ENCODE assay signal across 19 cellular contexts in the genomic region with DNA sequence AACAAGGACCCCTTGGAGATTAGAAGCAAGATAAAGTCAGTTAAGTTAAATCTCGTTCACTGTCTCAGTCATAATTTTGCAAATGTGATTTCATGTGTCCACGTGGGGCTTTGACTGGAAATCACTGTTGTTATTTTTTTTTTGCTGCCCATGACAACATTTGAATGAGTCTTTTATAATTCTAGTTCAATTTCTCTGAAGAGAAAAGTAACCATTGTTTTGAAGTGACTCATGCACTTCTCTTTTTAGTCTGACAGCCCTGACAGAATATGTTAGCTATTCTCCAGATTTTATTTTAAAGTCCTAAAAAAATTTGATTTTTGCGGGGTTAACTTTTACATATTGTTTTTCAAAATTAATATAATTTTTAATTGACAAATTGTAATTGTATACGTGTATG. TPM values are rescaled to one million over a fixed set of nuclear protein-coding genes. Genes with fewer than 3 reads are reported as not detected.
DNase-seq lines count a peak whose midpoint lies in the region; ATAC-seq and TF ChIP-seq lines count a peak whose summit lies in the region.
"Had no signal": no experiment of that assay in that cellular context is flagged by ENCODE, and none has a peak within 500 bp of the region (broad histone marks: within the 10 kb centered on the region; RNA-seq: fewer than 3 reads in every experiment).

No MANE protein-coding gene starts in this region.

- no peaks in the 10 kb centered on the region for H3F3A ChIP-seq in PC-3 (ENCODE audit: low read length, unreplicated experiment)

- peaks cover 27% of the 10 kb centered on the region for H3K4me1 ChIP-seq in PC-3 (ENCODE audit: insufficient read depth, low read length)
- H3K4me1 ChIP-seq: BE2C had no signal

- no peaks in the 10 kb centered on the region for H3K9me3 ChIP-seq in PC-3 (ENCODE audit: low read length)
- H3K9me3 ChIP-seq: BE2C had no signal

- DNase-seq in HFFc6 (peak; percentile 27), PC-3 (peak; percentile 77), fibroblast of the aortic adventitia (ENCODE audit: low read depth) (peak; percentile 17), substantia nigra (lab: John Stamatoyannopoulos, UW) (no peak), NCI-H2196 treated with DMSO at 0.1 percent for 48 hours (lab: John Stamatoyannopoulos, UW; ENCODE audit: unreplicated experiment) (no peak), NCI-H748 (lab: John Stamatoyannopoulos, UW; ENCODE audit: unreplicated experiment) (no peak)
- DNase-seq in stimulated activated CD4-positive, alpha-beta T cell treated with anti-CD3 and anti-CD28 coated beads, Interleukin-2, amount 100 ng/mL, for 48 hours, result no peak
- DNase-seq: activated CD4-positive, alpha-beta T cell treated with anti-CD3 and anti-CD28 coated beads for 1 hour; activated naive CD4-positive, alpha-beta T cell; BE2C; DMS153; islet precursor cell; NCI-H1048; NCI-H2171 treated with DMSO at 0.1 percent for 48 hours; Right ventricle myocardium superior had no signal

- H3K27ac ChIP-seq in PC-3 (ENCODE audit: low read length) (0 out of 2 replicates have a peak overlapping the region, but pooled peaks have one; percentile 5), substantia nigra (ENCODE audit: low read depth, low read length, poor library complexity, severe bottlenecking) (peak overlapping the region; percentile 45)
- H3K27ac ChIP-seq: neural progenitor cell had no signal

- H3K79me2 ChIP-seq in PC-3 (ENCODE audit: low read length), result no peaks in the 10 kb centered on the region

- H3K27me3 ChIP-seq in PC-3 (ENCODE audit: low read length), result no peaks in the 10 kb centered on the region
- H3K27me3 ChIP-seq: BE2C had no signal

- H3K4me1 Mint-ChIP-seq in HFFc6 (ENCODE audit: low read depth), result peaks cover 51% of the 10 kb centered on the region

- H3K36me3 Mint-ChIP-seq in HFFc6 (ENCODE audit: low read depth), result no peaks in the 10 kb centered on the region
- H3K36me3 Mint-ChIP-seq: neural progenitor cell had no signal

- POLR2A ChIA-PET in PC-3 (lab: Charles Lee; ENCODE audit: unreplicated experiment), result no interaction called here

- no TSS peak for BruUV-seq in PC-3 (replicated peaks; lab: Mats Ljungman, UMichigan)

- H2AFZ ChIP-seq in PC-3 (ENCODE audit: low read length), result peak overlapping the region; percentile 58
- H2AFZ ChIP-seq: neural progenitor cell had no signal

- peak overlapping the region; percentile 90 for H3K27ac Mint-ChIP-seq in HFFc6
- H3K27ac Mint-ChIP-seq: memory B cell; neural progenitor cell; T-helper 2 cell treated with Interferon-gamma antibody and Interleukin-4, amounts not matched to agents 5 μg/mL and 100 μg/mL, for 36 hours had no signal

- H3K9me3 Mint-ChIP-seq in HFFc6, result no peaks in the 10 kb centered on the region

- 0 out of 2 replicates have a peak overlapping the region, but pooled peaks have one; percentile 11 for H3K4me2 ChIP-seq in PC-3 (ENCODE audit: low read length)
- H3K4me2 ChIP-seq: neural progenitor cell had no signal

- TF ChIP-seq CTCF in HFFc6 (IDR thresholded peaks at IDR 0.05), result no peak
- no peak for TF ChIP-seq CTCF in PC-3 (conservative IDR thresholded peaks at IDR 0.05; ENCODE audit: low read depth, low read length)
- TF ChIP-seq CTCF in fibroblast of the aortic adventitia (IDR thresholded peaks at IDR 0.05; ENCODE audit: insufficient read depth, low read length), result no peak

- peak; percentile 18 for ATAC-seq in PC-3
- ATAC-seq: esophagus mucosa had no signal

- H3K4me3 ChIP-seq in PC-3 (ENCODE audit: low read length) (no peak overlapping the region), fibroblast of the aortic adventitia (ENCODE audit: low read depth, low read length) (no peak overlapping the region)
- H3K4me3 ChIP-seq: neural progenitor cell had no signal

- H3K36me3 ChIP-seq in PC-3 (ENCODE audit: low read depth, low read length), result no peaks in the 10 kb centered on the region
- H3K36me3 ChIP-seq: BE2C, neural progenitor cell had no signal

- no peaks in the 10 kb centered on the region for H3K9me2 ChIP-seq in PC-3 (replicated peaks; ENCODE audit: low read length)

- peak overlapping the region; percentile 44; the same call in 1 of the 2 replicates for H3K4me3 Mint-ChIP-seq in HFFc6
- H3K4me3 Mint-ChIP-seq: memory B cell, neural progenitor cell had no signal

- CTCF ChIA-PET in PC-3 (lab: Charles Lee), result interaction anchor here (1.0 kb wide), 1 partner anchor 13 kb away, joined by 3 read pairs; no protein-coding TSS in a partner anchor

- no peak overlapping the region for H3K9ac ChIP-seq in PC-3 (ENCODE audit: low read length)
- H3K9ac ChIP-seq: neural progenitor cell had no signal

- intact Hi-C loops in PC-3 (cut with micrococcal nuclease), result no loop called here

- peaks cover 5% of the 10 kb centered on the region for H3K27me3 Mint-ChIP-seq in HFFc6 (ENCODE audit: insufficient read depth)

- H4K20me1 ChIP-seq in PC-3 (ENCODE audit: low read length), result no peaks in the 10 kb centered on the region

RNA-seq across cellular contexts. Expression of a gene that starts 30.7 kb away (rescaled TPM):
- 1 to 10 TPM in 4 of 6 experiments, under 1 TPM in 2; 0.33 to 5.2 (median 4.3) TPM for total RNA-seq in HFFc6 (2021; fragmentation: NEBNext Ultra II Directional; extraction: Animal tissue kit (Norgen Biotek cat#: 25700))
- total RNA-seq in PC-3 (2014; rRNA removed) (0.35 and 0.40 TPM in 2 replicates), fibroblast of the aortic adventitia (ENCODE audit: low replicate concordance) (under 0.01 TPM in 1 of 2 replicates, not detected in the other)

RNA-seq across cellular contexts. Expression of a gene that starts 53.6 kb away (rescaled TPM):
- 10 to 100 TPM; 13.7 to 19.9 (median 17.1) TPM for total RNA-seq in HFFc6 (2021; fragmentation: NEBNext Ultra II Directional; extraction: Animal tissue kit (Norgen Biotek cat#: 25700))
- total RNA-seq in PC-3 (2014; rRNA removed) (79.4 and 103 TPM in 2 replicates), fibroblast of the aortic adventitia (ENCODE audit: low replicate concordance) (21.3 and 60.7 TPM in 2 replicates)

Comparison
In these comparisons a context has a peak if more than half of its experiments do, and no peak if none do; other contexts are left out.
1. DNase-seq: peak in HFFc6 (single experiment), PC-3 (single experiment) and fibroblast of the aortic adventitia (single experiment); none in substantia nigra (0 of 49), NCI-H2196 treated with DMSO at 0.1 percent for 48 hours (single experiment), NCI-H748 (single experiment) and stimulated activated CD4-positive, alpha-beta T cell treated with anti-CD3 and anti-CD28 coated beads, Interleukin-2, amount 100 ng/mL, for 48 hours (0 of 2).